Comparison of ENCODE assay signal across 1 cellular context in genomic region chr12:89695100-89695499, GRCh38.
TF ChIP-seq lines count a peak whose summit lies in the region.

No MANE protein-coding gene starts in this region.

TF ChIP-seq in A549, 52 proteins besides CTCF, POLR2A, EP300 and RAD21 (continued from another document):
- TF ChIP-seq USF2 (IDR thresholded peaks at IDR 0.05) (no peak), HMGXB4 (CRISPR knock-in tag; IDR thresholded peaks at IDR 0.05; ENCODE audit: borderline replicate concordance) (no peak), HEYL (CRISPR knock-in tag; IDR thresholded peaks at IDR 0.05) (no peak), TFCP2L1 (CRISPR knock-in tag; IDR thresholded peaks at IDR 0.05) (no peak), NPAS2 (CRISPR knock-in tag; IDR thresholded peaks at IDR 0.05; ENCODE audit: borderline replicate concordance) (no peak), CEBPB (IDR thresholded peaks at IDR 0.05) (no peak), JUN (IDR thresholded peaks at IDR 0.05) (no peak)
